Comparison of ENCODE assay signal across 10 cellular contexts in the genomic region with DNA sequence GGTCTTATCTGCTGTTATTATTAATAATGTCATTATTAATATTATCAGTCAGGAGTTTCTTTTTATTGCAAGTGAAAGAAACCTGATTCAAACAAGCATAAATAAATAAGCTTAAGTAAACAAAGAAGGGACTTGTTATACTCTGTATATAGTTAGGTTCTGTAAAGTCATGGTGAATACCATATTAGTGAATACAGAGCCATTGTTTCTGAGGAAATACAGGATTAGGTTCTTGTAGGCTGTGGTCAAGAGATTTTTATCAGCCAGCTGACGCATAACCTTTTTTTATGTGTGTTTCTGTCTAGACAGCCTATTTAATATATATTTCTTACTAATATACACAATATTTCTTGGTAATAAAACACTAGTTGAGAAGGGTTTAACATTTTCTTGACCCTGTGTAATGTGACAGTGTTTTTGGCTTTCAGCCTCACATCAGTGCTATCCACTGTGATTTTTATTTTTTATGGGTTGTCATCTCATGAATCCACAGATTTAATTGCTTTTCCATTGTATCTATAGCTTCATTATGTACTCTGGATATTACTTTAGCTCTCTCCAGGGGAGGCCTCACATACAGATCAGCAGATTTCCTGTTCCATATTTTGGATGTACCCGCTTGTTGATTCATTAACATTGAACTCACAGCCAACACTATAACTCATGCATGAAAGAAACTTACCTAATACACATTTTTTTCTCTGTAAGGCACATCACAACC. TPM values are rescaled to one million over a fixed set of nuclear protein-coding genes. Genes with fewer than 3 reads are reported as not detected.
A peak's percentile ranks its signal among the peaks of the same experiment; 100 is the strongest.
DNase-seq lines count a peak whose midpoint lies in the region; ATAC-seq and TF ChIP-seq lines count a peak whose summit lies in the region.
"Had no signal": no experiment of that assay in that cellular context is flagged by ENCODE, and none has a peak within 500 bp of the region (broad histone marks: within the 10 kb centered on the region; RNA-seq: fewer than 3 reads in every experiment).

No MANE protein-coding gene starts in this region.

- H3K27me3 Mint-ChIP-seq in natural killer cell treated with Interleukin-12 subunit alpha and Interleukin-12 subunit beta and Interleukin-15 and Interleukin-18, amount 100 ng/mL, for 72 hours = no peaks in the 10 kb centered on the region
- H3K27me3 Mint-ChIP-seq in CD14-positive monocyte (ENCODE audit: low read depth in 3 of 3) = peaks cover 0 to 1% (median 0%) of the 10 kb centered on the region in 3 donors

- peaks cover 6% of the 10 kb centered on the region for H3K36me3 Mint-ChIP-seq in natural killer cell treated with Interleukin-12 subunit alpha and Interleukin-12 subunit beta and Interleukin-15 and Interleukin-18, amount 100 ng/mL, for 72 hours
- H3K36me3 Mint-ChIP-seq in CD14-positive monocyte = peaks cover 53 to 79% of the 10 kb centered on the region in 2 donors

- DNase-seq in AG09309 (ENCODE audit: low read depth) (peak; percentile 85), LHCN-M2 (ENCODE audit: low read depth) (peak; percentile 70), dermis blood vessel endothelial cell (peak; percentile 78), CD14-positive monocyte (ENCODE audit: low spot score) (no peak)
- no peak for DNase-seq in natural killer cell treated with Interleukin-12 subunit alpha and Interleukin-12 subunit beta and Interleukin-15 and Interleukin-18, amount 100 ng/mL, for 72 hours (ENCODE audit: low spot score)
- DNase-seq in activated CD4-positive, alpha-beta T cell treated with anti-CD3 and anti-CD28 coated beads, Interleukin-2, amount 50 U/mL, for 48 hours = no peak
- DNase-seq: NCI-H1694 treated with DMSO at 0.1 percent for 48 hours had no signal

- H3K9me3 Mint-ChIP-seq in natural killer cell treated with Interleukin-12 subunit alpha and Interleukin-12 subunit beta and Interleukin-15 and Interleukin-18, amount 100 ng/mL, for 72 hours = no peaks in the 10 kb centered on the region
- peaks cover 0 to 2% (median 0%) of the 10 kb centered on the region in 7 donors for H3K9me3 Mint-ChIP-seq in CD14-positive monocyte

- H3K27ac Mint-ChIP-seq in natural killer cell treated with Interleukin-12 subunit alpha and Interleukin-12 subunit beta and Interleukin-15 and Interleukin-18, amount 100 ng/mL, for 72 hours = peak overlapping the region; percentile 12 to 50
- peak overlapping the region in 3 of 7 donors; percentile 16 to 68 (median 42) for H3K27ac Mint-ChIP-seq in CD14-positive monocyte

- no peak for ATAC-seq in natural killer cell treated with Interleukin-12 subunit alpha and Interleukin-12 subunit beta and Interleukin-15 and Interleukin-18, amount 100 ng/mL, for 72 hours
- ATAC-seq in HG02870 (IDR thresholded peaks at IDR 0.05; ENCODE audit: unreplicated experiment) (no peak), HG02588 (IDR thresholded peaks at IDR 0.05; ENCODE audit: unreplicated experiment) (no peak)
- ATAC-seq: HCT116 had no signal

- no peak for TF ChIP-seq CTCF in AG09309 (IDR thresholded peaks at IDR 0.05; ENCODE audit: control insufficient read depth, insufficient read depth, low read depth, low read length, missing control alignments)
- no peak for TF ChIP-seq CTCF in CD14-positive monocyte (IDR thresholded peaks at IDR 0.05)

- H3K4me3 Mint-ChIP-seq in natural killer cell treated with Interleukin-12 subunit alpha and Interleukin-12 subunit beta and Interleukin-15 and Interleukin-18, amount 100 ng/mL, for 72 hours = peak overlapping the region; percentile 35
- no peak overlapping the region for H3K4me3 Mint-ChIP-seq in CD14-positive monocyte

- H3K4me1 Mint-ChIP-seq in natural killer cell treated with Interleukin-12 subunit alpha and Interleukin-12 subunit beta and Interleukin-15 and Interleukin-18, amount 100 ng/mL, for 72 hours (ENCODE audit: low read depth in 2 of 2) = peaks cover 29 to 33% of the 10 kb centered on the region in 2 donors
- peaks cover 36% of the 10 kb centered on the region for H3K4me1 Mint-ChIP-seq in CD14-positive monocyte

- intact Hi-C loops in CD14-positive monocyte (cut with micrococcal nuclease) = no loop called here

- H3K4me3 ChIP-seq in AG09309 (ENCODE audit: control insufficient read depth, low read depth, low read length) = no peak overlapping the region

RNA-seq across cellular contexts. Expression of a gene that starts 8.0 kb away (rescaled TPM):
- total RNA-seq in LHCN-M2 (2014; rRNA removed) = 21.3 and 21.8 TPM in 2 replicates
- polyA plus RNA-seq in LHCN-M2 (2012) = 12.1 TPM
- total RNA-seq in dermis blood vessel endothelial cell = 11.4 and 13.1 TPM in 2 replicates
- total RNA-seq in natural killer cell treated with Interleukin-12 subunit alpha and Interleukin-12 subunit beta and Interleukin-15 and Interleukin-18, amount 100 ng/mL, for 72 hours = 10 to 100 TPM; 27.9 to 49.6 TPM
- 10 to 100 TPM; 30.5 to 36.7 TPM for polyA plus RNA-seq in CD14-positive monocyte

Comparison
In these comparisons a context has a peak if more than half of its experiments do, and no peak if none do; other contexts are left out.
1. DNase-seq: peak in AG09309 (single experiment), LHCN-M2 (single experiment) and dermis blood vessel endothelial cell (single experiment); none in natural killer cell treated with Interleukin-12 subunit alpha and Interleukin-12 subunit beta and Interleukin-15 and Interleukin-18, amount 100 ng/mL, for 72 hours (single experiment), activated CD4-positive, alpha-beta T cell treated with anti-CD3 and anti-CD28 coated beads, Interleukin-2, amount 50 U/mL, for 48 hours (0 of 2) and CD14-positive monocyte (single experiment).